In genomic region chr1:69693921-69694320, GRCh38 we compare ENCODE assay signal across 29 cellular contexts.
"Had no signal": no experiment of that assay in that cellular context is flagged by ENCODE, and none has a peak within 500 bp of the region (broad histone marks: within the 10 kb centered on the region; RNA-seq: fewer than 3 reads in every experiment).

No MANE protein-coding gene starts in this region.

- ATAC-seq: activated CD4-positive, CD25-positive, alpha-beta regulatory T cell treated with anti-CD3 and anti-CD28 coated beads, Interleukin-2, amount 50 U/mL, for 24 hours; activated CD8-positive, alpha-beta memory T cell treated with anti-CD3 and anti-CD28 coated beads, Interleukin-2, amount 10 ng/mL, durations not matched to agents 7 days and 5 days; activated CD8-positive, alpha-beta T cell treated with anti-CD3 and anti-CD28 coated beads, Interleukin-2, amount 10 ng/mL, durations not matched to agents 7 days and 5 days; activated naive CD8-positive, alpha-beta T cell treated with anti-CD3 and anti-CD28 coated beads, Interleukin-2, amount 50 U/mL, for 24 hours; body of pancreas; heart left ventricle had no signal

- H3K9me3 ChIP-seq: adrenal gland, body of pancreas, esophagus squamous epithelium had no signal

- H3K4me3 ChIP-seq: adrenal gland, body of pancreas, coronary artery, dorsolateral prefrontal cortex, esophagus squamous epithelium, heart left ventricle had no signal

- DNase-seq: activated B cell treated with CpG ODN at 0.5 μM for 24 hours; activated CD4-positive, alpha-beta memory T cell treated with anti-CD3 and anti-CD28 coated beads for 36 hours; activated CD4-positive, alpha-beta T cell treated with anti-CD3 and anti-CD28 coated beads for 48 hours; activated CD4-positive, alpha-beta T cell treated with anti-CD3 and anti-CD28 coated beads, Interleukin-2, amount 50 U/mL, for 1 hour; activated CD8-positive, alpha-beta memory T cell treated with anti-CD3 and anti-CD28 coated beads, Interleukin-2, amount 10 ng/mL, durations not matched to agents 7 days and 5 days; activated CD8-positive, alpha-beta memory T cell treated with anti-CD3 and anti-CD28 coated beads, Interleukin-2, amount 50 U/mL, for 4 hours; activated CD8-positive, alpha-beta T cell treated with anti-CD3 and anti-CD28 coated beads, Interleukin-2, amount 10 ng/mL, durations not matched to agents 7 days and 5 days; activated effector memory CD4-positive, alpha-beta T cell treated with anti-CD3 and anti-CD28 coated beads, Interleukin-2, amount 50 U/mL, for 16 hours; activated naive CD4-positive, alpha-beta T cell treated with anti-CD3 and anti-CD28 coated beads for 36 hours; activated naive CD8-positive, alpha-beta T cell treated with anti-CD3 and anti-CD28 coated beads for 36 hours; activated naive CD8-positive, alpha-beta T cell treated with anti-CD3 and anti-CD28 coated beads, Interleukin-2, amount 50 U/mL, for 24 hours; activated T-cell treated with anti-CD3 and anti-CD28 coated beads, Interleukin-2, amount 50 U/mL, for 1 hour; activated T-cell treated with anti-CD3 and anti-CD28 coated beads, Interleukin-2, amount 50 U/mL, for 48 hours; adrenal gland; amygdala; aorta; body of pancreas; dorsolateral prefrontal cortex; effector memory CD4-positive, alpha-beta T cell; endodermal cell; esophagus squamous epithelium; glutamatergic neuron; heart left ventricle; T-helper 2 cell; WERI-Rb-1 had no signal

- H3K4me1 ChIP-seq: adrenal gland, body of pancreas, esophagus squamous epithelium, heart left ventricle had no signal

- H3K27me3 ChIP-seq: adrenal gland, body of pancreas, dorsolateral prefrontal cortex, esophagus squamous epithelium, heart left ventricle had no signal

- H3K27ac ChIP-seq: adrenal gland, body of pancreas, coronary artery, dorsolateral prefrontal cortex, esophagus squamous epithelium, heart left ventricle, WERI-Rb-1 had no signal

- H3K36me3 ChIP-seq: adrenal gland, esophagus squamous epithelium, heart left ventricle, WERI-Rb-1 had no signal

- FAIRE-seq: frontal cortex, TTC549 had no signal
